ENCODE assay signal across 8 cellular contexts in the genomic region with DNA sequence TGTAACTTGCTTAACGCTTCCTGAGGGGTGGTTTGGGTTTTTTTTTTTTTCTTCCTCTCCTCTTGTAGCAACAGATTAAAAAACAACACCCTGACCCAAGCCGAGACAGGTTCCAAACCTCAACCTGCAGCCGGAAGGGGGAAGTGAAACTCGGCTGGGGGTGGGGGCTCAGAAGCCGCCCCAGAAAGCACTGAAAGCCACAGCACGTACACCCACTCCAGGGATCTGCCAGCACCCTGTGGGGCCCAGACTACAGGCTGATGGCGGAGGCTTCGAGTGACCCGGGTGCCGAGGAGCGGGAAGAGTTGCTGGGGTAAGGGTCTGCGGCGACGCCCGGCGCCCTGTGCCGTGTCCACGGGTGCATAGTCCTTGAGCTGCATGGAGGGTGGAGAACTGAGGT. TPM values are rescaled to one million over a fixed set of nuclear protein-coding genes. Genes with fewer than 3 reads are reported as not detected.
DNase-seq lines count a peak whose midpoint lies in the region; ATAC-seq lines count a peak whose summit lies in the region.

A gene with protein sequence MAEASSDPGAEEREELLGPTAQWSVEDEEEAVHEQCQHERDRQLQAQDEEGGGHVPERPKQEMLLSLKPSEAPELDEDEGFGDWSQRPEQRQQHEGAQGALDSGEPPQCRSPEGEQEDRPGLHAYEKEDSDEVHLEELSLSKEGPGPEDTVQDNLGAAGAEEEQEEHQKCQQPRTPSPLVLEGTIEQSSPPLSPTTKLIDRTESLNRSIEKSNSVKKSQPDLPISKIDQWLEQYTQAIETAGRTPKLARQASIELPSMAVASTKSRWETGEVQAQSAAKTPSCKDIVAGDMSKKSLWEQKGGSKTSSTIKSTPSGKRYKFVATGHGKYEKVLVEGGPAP (plus strand): TSS at position 200 of the 400 bp plus-strand sequence. CDS start 61 bp downstream, at position 261.

- H3K4me1 ChIP-seq in esophagus (ENCODE audit: control insufficient read depth in 2 of 2, insufficient read depth in 2 of 2, low read length in 1 of 2), result peaks cover 0 to 5% of the 10 kb centered on the region in 2 donors

- 65 to 77% methylated on average over 18 of the region's 18 CpGs for WGBS in esophagus, 2 donors

- H3K36me3 ChIP-seq in esophagus (ENCODE audit: control insufficient read depth in 2 of 2, insufficient read depth in 2 of 2, low read length in 1 of 2), result no peaks in the 10 kb centered on the region

- H3K9me3 ChIP-seq in esophagus (ENCODE audit: control insufficient read depth in 2 of 2, insufficient read depth in 1 of 2, low read depth in 1 of 2, low read length in 1 of 2), result no peaks in the 10 kb centered on the region

- peak within 1 kb of the TSS; percentile 6 to 32 for H3K27ac ChIP-seq in esophagus (ENCODE audit: low read depth in 2 of 2, low read length in 1 of 2)

- peak within 1 kb of the TSS; percentile 28 to 53 for H3K4me3 ChIP-seq in esophagus (ENCODE audit: low read depth in 1 of 2, low read length in 2 of 2)

- peak; percentile 36 for ATAC-seq in GM19025 (IDR thresholded peaks at IDR 0.05; ENCODE audit: low read depth, unreplicated experiment)
- peak; percentile 45 for ATAC-seq in HG03175 (IDR thresholded peaks at IDR 0.05; ENCODE audit: unreplicated experiment)

- peak; percentile 60 for DNase-seq in activated CD4-positive, alpha-beta T cell treated with anti-CD3 and anti-CD28 coated beads for 1 hour
- peak; percentile 82 to 83 for DNase-seq in stimulated activated CD4-positive, alpha-beta T cell treated with anti-CD3 and anti-CD28 coated beads, Interleukin-2, amount 100 ng/mL, for 24 hours
- DNase-seq in DMS153 (lab: John Stamatoyannopoulos, UW), result no peak
- DNase-seq in NCI-H128 (lab: John Stamatoyannopoulos, UW; ENCODE audit: unreplicated experiment), result no peak
- DNase-seq in putamen (ENCODE audit: low spot score), result no peak

- no peaks in the 10 kb centered on the region for H3K27me3 ChIP-seq in esophagus (ENCODE audit: control insufficient read depth in 1 of 2, insufficient read depth in 2 of 2, low read length in 2 of 2)

RNA-seq across cellular contexts. Expression of the gene that starts here (rescaled TPM):
- 100 to 1,000 TPM in 1 of 2 donors, 10 to 100 TPM in 1; 23.7 to 130 TPM for polyA plus RNA-seq in esophagus

Comparison
In these comparisons a context has a peak if more than half of its experiments do, and no peak if none do; other contexts are left out.
1. DNase-seq: peak in activated CD4-positive, alpha-beta T cell treated with anti-CD3 and anti-CD28 coated beads for 1 hour (single experiment) and stimulated activated CD4-positive, alpha-beta T cell treated with anti-CD3 and anti-CD28 coated beads, Interleukin-2, amount 100 ng/mL, for 24 hours (2 of 2); none in DMS153 (single experiment), NCI-H128 (single experiment) and putamen (single experiment).